1 cellular context compared by ENCODE assay signal in genomic region chr10:78302739-78302988, GRCh38.
TF ChIP-seq lines count a peak whose summit lies in the region.

No MANE protein-coding gene starts in this region.

TF ChIP-seq in HEK293, 187 proteins besides CTCF, POLR2A, EP300 and RAD21 (continued from another document):
- TF ChIP-seq ZNF292 (tag by site-specific recombination; IDR thresholded peaks at IDR 0.05; ENCODE audit: borderline replicate concordance, low read depth) = no peak
- no peak for TF ChIP-seq GLI4 (tag by site-specific recombination; IDR thresholded peaks at IDR 0.05)
- TF ChIP-seq ZNF157 (tag by site-specific recombination; IDR thresholded peaks at IDR 0.05) = no peak
- TF ChIP-seq BCL11B (tag by site-specific recombination; IDR thresholded peaks at IDR 0.05; ENCODE audit: low read depth) = no peak
- no peak for TF ChIP-seq SP7 (tag by site-specific recombination; IDR thresholded peaks at IDR 0.05)
- TF ChIP-seq, protein P1, sequence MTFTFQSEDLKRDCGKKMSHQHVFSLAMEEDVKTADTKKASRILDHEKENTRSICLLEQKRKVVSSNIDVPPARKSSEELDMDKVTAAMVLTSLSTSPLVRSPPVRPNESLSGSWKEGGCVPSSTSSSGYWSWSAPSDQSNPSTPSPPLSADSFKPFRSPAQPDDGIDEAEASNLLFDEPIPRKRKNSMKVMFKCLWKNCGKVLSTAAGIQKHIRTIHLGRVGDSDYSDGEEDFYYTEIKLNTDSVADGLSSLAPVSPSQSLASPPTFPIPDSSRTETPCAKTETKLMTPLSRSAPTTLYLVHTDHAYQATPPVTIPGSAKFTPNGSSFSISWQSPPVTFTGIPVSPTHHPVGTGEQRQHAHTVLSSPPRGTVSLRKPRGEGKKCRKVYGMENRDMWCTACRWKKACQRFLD (tag by site-specific recombination; IDR thresholded peaks at IDR 0.05) = no peak
- no peak for TF ChIP-seq ZNF223 (tag by site-specific recombination; IDR thresholded peaks at IDR 0.05)
- TF ChIP-seq ZNF335 (tag by site-specific recombination; conservative IDR thresholded peaks at IDR 0.05) = peak; percentile 89; the same call in 1 of the 2 replicates
- TF ChIP-seq ZFP69B (tag by site-specific recombination; IDR thresholded peaks at IDR 0.05) = no peak
TF ChIP-seq in HEK293: peak in this region for 3.
